Comparison of ENCODE assay signal across 10 cellular contexts in genomic region chr16:67860589-67861398, GRCh38. TPM values are rescaled to one million over a fixed set of nuclear protein-coding genes. Genes with fewer than 3 reads are reported as not detected.
DNase-seq lines count a peak whose midpoint lies in the region; ATAC-seq and TF ChIP-seq lines count a peak whose summit lies in the region.
"Had no signal": no experiment of that assay in that cellular context is flagged by ENCODE, and none has a peak within 500 bp of the region (broad histone marks: within the 10 kb centered on the region; RNA-seq: fewer than 3 reads in every experiment).

No MANE protein-coding gene starts in this region.

- no peaks in the 10 kb centered on the region for H3K9me3 ChIP-seq in heart right ventricle
- H3K9me3 ChIP-seq in tibial artery, result no peaks in the 10 kb centered on the region
- H3K9me3 ChIP-seq: BLaER1 treated with 17β-estradiol and CSF1 and Interleukin-3, amounts not matched to agents 10 nM and 100 nM had no signal

- no peak for DNase-seq in heart right ventricle
- DNase-seq in Right ventricle myocardium superior, result no peak
- DNase-seq in astrocyte of the hippocampus (ENCODE audit: low read depth, low spot score), result peak; percentile 18
- DNase-seq in glutamatergic neuron, result no peak
- no peak for DNase-seq in tibial artery
- no peak for DNase-seq in HuH-7.5 (ENCODE audit: low spot score)
- DNase-seq in hepatic stellate cell (ENCODE audit: low spot score), result no peak
- DNase-seq: NCI-H446 had no signal

- H3K4me3 Mint-ChIP-seq in glutamatergic neuron (ENCODE audit: unreplicated experiment), result no peak overlapping the region

- no peak for TF ChIP-seq CTCF in heart right ventricle (IDR thresholded peaks at IDR 0.05)
- TF ChIP-seq CTCF in glutamatergic neuron (IDR thresholded peaks at IDR 0.05; ENCODE audit: partially characterized antibody, unreplicated experiment), result no peak
- TF ChIP-seq CTCF in tibial artery (IDR thresholded peaks at IDR 0.05), result no peak

- H3K4me3 ChIP-seq in heart right ventricle (no peak overlapping the region), tibial artery (no peak overlapping the region)
- H3K4me3 ChIP-seq: BLaER1 treated with 17β-estradiol and CSF1 and Interleukin-3, amounts not matched to agents 10 nM and 100 nM had no signal

- 70 to 78% methylated on average over 8 of the region's 8 CpGs for WGBS in heart right ventricle, 2 donors

- H3K27me3 Mint-ChIP-seq in glutamatergic neuron (ENCODE audit: unreplicated experiment), result peaks cover 4% of the 10 kb centered on the region

- peak overlapping the region; percentile 73 for H3K27ac Mint-ChIP-seq in glutamatergic neuron (ENCODE audit: unreplicated experiment)

- intact Hi-C loops in heart right ventricle (cut with DNase I), result no loop called here
- intact Hi-C loops in Right ventricle myocardium superior (cut with DNase I), result no loop called here
- intact Hi-C loops in tibial artery (cut with DNase I; ENCODE audit: low total_unique reads), result no loop called here

- H3K27ac ChIP-seq in heart right ventricle (peak overlapping the region in 9 of 10 donors; percentile 37 to 93 (median 90)), tibial artery (peak overlapping the region; percentile 83 to 91)

- no peaks in the 10 kb centered on the region for H3K27me3 ChIP-seq in heart right ventricle
- no peaks in the 10 kb centered on the region for H3K27me3 ChIP-seq in tibial artery
- H3K27me3 ChIP-seq: BLaER1 treated with 17β-estradiol and CSF1 and Interleukin-3, amounts not matched to agents 10 nM and 100 nM had no signal

- no peak for ATAC-seq in heart right ventricle
- ATAC-seq in Right ventricle myocardium superior (ENCODE audit: poor library complexity), result no peak
- no peak for ATAC-seq in GM18873 (IDR thresholded peaks at IDR 0.05; ENCODE audit: low FRiP score, unreplicated experiment)

- H3K4me1 ChIP-seq in heart right ventricle (peaks cover 45 to 90% (median 80%) of the 10 kb centered on the region in 9 donors), tibial artery (peaks cover 22 to 75% (median 53%) of the 10 kb centered on the region in 4 donors)

- no peaks in the 10 kb centered on the region for H3K36me3 Mint-ChIP-seq in glutamatergic neuron (ENCODE audit: unreplicated experiment)

- peaks cover 0 to 29% (median under 1%) of the 10 kb centered on the region in 9 donors for H3K36me3 ChIP-seq in heart right ventricle
- peaks cover 0 to 12% (median 7%) of the 10 kb centered on the region in 3 donors for H3K36me3 ChIP-seq in tibial artery

- peaks cover 30% of the 10 kb centered on the region for H3K4me1 Mint-ChIP-seq in glutamatergic neuron (ENCODE audit: low read depth, unreplicated experiment)

- peaks cover 3% of the 10 kb centered on the region for H3K9me3 Mint-ChIP-seq in glutamatergic neuron (ENCODE audit: unreplicated experiment)

RNA-seq across cellular contexts. Expression of gene EDC4, which starts 12.1 kb away (rescaled TPM):
- total RNA-seq in heart right ventricle (10 to 100 TPM; 25.8 to 41.6 (median 31.3) TPM), Right ventricle myocardium superior (30.6 TPM), glutamatergic neuron (ENCODE audit: unreplicated experiment) (142 TPM)
- 10 to 100 TPM; 30.2 to 46.8 TPM for polyA plus RNA-seq in heart right ventricle

RNA-seq across cellular contexts. Expression of gene CENPT, which starts 13.3 kb away (rescaled TPM):
- total RNA-seq in heart right ventricle (10 to 100 TPM; 16.1 to 27.1 (median 19.1) TPM), Right ventricle myocardium superior (20.6 TPM), glutamatergic neuron (ENCODE audit: unreplicated experiment) (153 TPM)
- polyA plus RNA-seq in heart right ventricle, result 10 to 100 TPM; 31.1 to 63.3 TPM

RNA-seq across cellular contexts. Expression of gene NUTF2, which starts 14.1 kb away (rescaled TPM):
- total RNA-seq in heart right ventricle, result 100 to 1,000 TPM in 1 of 10 donors, 10 to 100 TPM in 9; 73.9 to 105 (median 80.5) TPM
- 100 to 1,000 TPM; 186 to 214 TPM for polyA plus RNA-seq in heart right ventricle
- total RNA-seq in Right ventricle myocardium superior, result 76.7 TPM
- total RNA-seq in glutamatergic neuron (ENCODE audit: unreplicated experiment), result 196 TPM

RNA-seq across cellular contexts. Expression of gene THAP11, which starts 18.7 kb away (rescaled TPM):
- total RNA-seq in heart right ventricle, result 10 to 100 TPM; 20.6 to 41.3 (median 26.9) TPM
- 10 to 100 TPM in 1 of 2 donors, 1 to 10 TPM in 1; 6.0 to 23.5 TPM for polyA plus RNA-seq in heart right ventricle
- 31.1 TPM for total RNA-seq in Right ventricle myocardium superior
- 23.1 TPM for total RNA-seq in glutamatergic neuron (ENCODE audit: unreplicated experiment)

RNA-seq across cellular contexts. Expression of gene NRN1L, which starts 23.9 kb away (rescaled TPM):
- 1 to 10 TPM in 6 of 10 donors, not detected in 4; 1.1 to 2.7 (median 1.5) TPM for total RNA-seq in heart right ventricle
- polyA plus RNA-seq in heart right ventricle, result 1 to 10 TPM; 1.8 to 4.0 TPM
- total RNA-seq in Right ventricle myocardium superior, result not detected
- total RNA-seq in glutamatergic neuron (ENCODE audit: unreplicated experiment), result 1.0 TPM
